In the genomic region with DNA sequence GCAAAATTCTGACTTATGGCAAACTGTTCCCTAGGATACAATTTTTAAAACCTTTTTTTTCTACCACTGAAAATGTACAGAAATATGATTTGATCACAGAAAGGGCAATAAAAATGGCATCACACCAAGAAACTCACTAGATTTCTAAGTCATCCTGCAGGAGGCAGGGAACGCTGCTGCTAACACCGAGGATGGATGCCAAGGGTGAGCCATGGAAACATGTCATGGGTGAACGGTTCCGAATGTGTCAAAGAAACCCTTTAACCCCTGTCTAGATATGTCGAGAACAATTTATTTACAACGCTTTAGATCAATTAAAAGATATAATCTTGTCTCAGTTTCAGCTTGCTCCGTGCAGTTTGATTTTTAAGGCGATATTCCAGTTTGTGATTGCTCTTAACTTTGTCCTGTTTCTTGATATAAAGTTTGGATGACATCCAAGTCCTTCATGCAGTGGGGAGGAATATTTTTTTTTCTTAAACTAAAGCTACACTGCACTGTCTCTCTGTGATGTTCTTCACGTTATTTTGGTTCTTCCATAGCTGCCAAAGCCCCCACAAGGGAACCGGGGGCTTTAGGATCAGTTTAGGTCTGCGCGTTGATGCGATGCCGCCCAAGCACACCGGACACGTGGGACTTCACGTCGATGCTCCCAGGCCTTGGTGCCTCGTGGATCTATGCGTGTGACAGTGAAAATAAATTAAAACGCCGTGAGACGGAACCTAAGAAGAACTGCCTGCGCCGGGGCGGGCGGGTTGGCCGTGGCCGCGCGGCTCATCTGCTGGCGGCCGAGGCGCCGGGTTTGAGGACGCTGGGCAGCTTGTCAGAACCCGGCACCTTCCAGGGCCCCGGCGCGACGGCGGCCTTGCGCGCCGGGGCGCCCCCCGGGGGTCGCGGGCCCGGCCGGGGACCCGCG, we compare ENCODE assay signal across 8 cellular contexts.
DNase-seq lines count a peak whose midpoint lies in the region; ATAC-seq and TF ChIP-seq lines count a peak whose summit lies in the region.

No MANE protein-coding gene starts in this region.

- peak overlapping the region; percentile 60 for H3K4me3 ChIP-seq in SJCRH30
- peak overlapping the region; percentile 16 to 74 (median 50) for H3K4me3 ChIP-seq in dorsolateral prefrontal cortex
- H3K4me3 ChIP-seq in tibial artery: peak overlapping the region; percentile 61 to 68

- H3K4me1 ChIP-seq in SJCRH30: peaks cover 3% of the 10 kb centered on the region; the same call in 1 of the 2 replicates
- H3K4me1 ChIP-seq in tibial artery: peaks cover 0 to 30% (median 14%) of the 10 kb centered on the region in 4 donors

- H3K9me3 ChIP-seq in SJCRH30 (replicated peaks) (no peaks in the 10 kb centered on the region), tibial artery (no peaks in the 10 kb centered on the region)

- H3K9me3 Mint-ChIP-seq in memory B cell: no peaks in the 10 kb centered on the region

- no peaks in the 10 kb centered on the region for H3K36me3 ChIP-seq in SJCRH30
- H3K36me3 ChIP-seq in tibial artery: no peaks in the 10 kb centered on the region

- H3K4me3 Mint-ChIP-seq in memory B cell: peak overlapping the region; percentile 90

- peak overlapping the region; percentile 77 for H3K27ac Mint-ChIP-seq in memory B cell

- intact Hi-C loops in dorsolateral prefrontal cortex (cut with DNase I) (loop anchor here in 1 of 2 donors (5.0 to 10.0 kb wide), 2 partner anchors 74 to 209 kb away; no protein-coding TSS in a partner anchor), tibial artery (cut with DNase I; ENCODE audit: low total_unique reads) (loop anchor here (5.0 kb wide), 1 partner anchor 216 kb away; no protein-coding TSS in a partner anchor)

- H3K27me3 Mint-ChIP-seq in memory B cell: peaks cover 2% of the 10 kb centered on the region

- peaks cover 8% of the 10 kb centered on the region for H3K4me1 Mint-ChIP-seq in memory B cell

- H3K27me3 ChIP-seq in SJCRH30 (no peaks in the 10 kb centered on the region), dorsolateral prefrontal cortex (no peaks in the 10 kb centered on the region), tibial artery (no peaks in the 10 kb centered on the region)

- H3K36me3 Mint-ChIP-seq in memory B cell: no peaks in the 10 kb centered on the region

- ATAC-seq in GM18499 (IDR thresholded peaks at IDR 0.05; ENCODE audit: insufficient read depth, unreplicated experiment) (peak; percentile 9), HG03521 (IDR thresholded peaks at IDR 0.05; ENCODE audit: unreplicated experiment) (peak; percentile 30), memory B cell (ENCODE audit: low read depth) (peak; percentile 21)

- DNase-seq in SJCRH30 (peak; percentile 31 to 46), dorsolateral prefrontal cortex (peak in 5 of 10 donors; percentile 7 to 52 (median 34)), memory B cell (ENCODE audit: low spot score in 2 of 2) (peak; percentile 9 to 21), tibial artery (peak; percentile 59 to 67), epidermal melanocyte (ENCODE audit: insufficient read length, low spot score) (no peak)

- H3K27ac ChIP-seq in 22Rv1 (peak overlapping the region; percentile 85), SJCRH30 (no peak overlapping the region), dorsolateral prefrontal cortex (peak overlapping the region in 50 of 59 donors; percentile 0 to 87 (median 67)), tibial artery (peak overlapping the region; percentile 81 to 86)

- no peak for TF ChIP-seq CTCF in 22Rv1 (IDR thresholded peaks at IDR 0.05)
- TF ChIP-seq CTCF in dorsolateral prefrontal cortex (IDR thresholded peaks at IDR 0.05 in 54 of 56, conservative IDR thresholded peaks at IDR 0.05 in 2 of 56; ENCODE audit: low read depth in 1 of 56, partially characterized antibody in 56 of 56): peak in 12 of 56 donors; percentile 6 to 29 (median 14)
- TF ChIP-seq CTCF in tibial artery (IDR thresholded peaks at IDR 0.05): peak; percentile 4 to 31
